13 cellular contexts compared by ENCODE assay signal in genomic region chr2:105641389-105641811, GRCh38.
A peak's percentile ranks its signal among the peaks of the same experiment; 100 is the strongest.
DNase-seq lines count a peak whose midpoint lies in the region; ATAC-seq and TF ChIP-seq lines count a peak whose summit lies in the region.
"Had no signal": no experiment of that assay in that cellular context is flagged by ENCODE, and none has a peak within 500 bp of the region (broad histone marks: within the 10 kb centered on the region; RNA-seq: fewer than 3 reads in every experiment).

No MANE protein-coding gene starts in this region.

- ATAC-seq in stimulated activated naive CD8-positive, alpha-beta T cell treated with anti-CD3 and anti-CD28 coated beads, Interleukin-15, amount 100 ng/mL, for 72 hours: no peak
- ATAC-seq in gastroesophageal sphincter: no peak
- ATAC-seq: activated CD4-positive, alpha-beta T cell treated with anti-CD3 and anti-CD28 coated beads for 36 hours had no signal

- peaks cover 7% of the 10 kb centered on the region for H3K4me1 Mint-ChIP-seq in stimulated activated naive CD8-positive, alpha-beta T cell treated with anti-CD3 and anti-CD28 coated beads, Interleukin-15, amount 100 ng/mL, for 72 hours
- H3K4me1 Mint-ChIP-seq: activated CD4-positive, alpha-beta T cell treated with anti-CD3 and anti-CD28 coated beads for 36 hours; activated naive CD4-positive, alpha-beta T cell treated with anti-CD3 and anti-CD28 coated beads, Interleukin-2, amount 10 ng/mL, durations not matched to agents 7 days and 5 days had no signal

- TF ChIP-seq POLR2A in gastroesophageal sphincter (IDR thresholded peaks at IDR 0.05): no peak

- TF ChIP-seq CTCF in gastroesophageal sphincter (IDR thresholded peaks at IDR 0.05): no peak

- no peak overlapping the region for H3K4me3 Mint-ChIP-seq in stimulated activated naive CD8-positive, alpha-beta T cell treated with anti-CD3 and anti-CD28 coated beads, Interleukin-15, amount 100 ng/mL, for 72 hours
- H3K4me3 Mint-ChIP-seq: activated CD4-positive, alpha-beta T cell treated with anti-CD3 and anti-CD28 coated beads for 36 hours; activated naive CD4-positive, alpha-beta T cell treated with anti-CD3 and anti-CD28 coated beads, Interleukin-2, amount 10 ng/mL, durations not matched to agents 7 days and 5 days had no signal

- no peaks in the 10 kb centered on the region for H3K36me3 ChIP-seq in gastroesophageal sphincter
- H3K36me3 ChIP-seq: BE2C, breast epithelium, HAP-1 had no signal

- WGBS in gastroesophageal sphincter (ENCODE audit: low coverage in 1 of 2), 2 donors: 52 to 67% methylated on average over 8 to 11 of the region's 12 CpGs

- no peaks in the 10 kb centered on the region for H3K9me3 Mint-ChIP-seq in stimulated activated naive CD8-positive, alpha-beta T cell treated with anti-CD3 and anti-CD28 coated beads, Interleukin-15, amount 100 ng/mL, for 72 hours
- H3K9me3 Mint-ChIP-seq: activated naive CD4-positive, alpha-beta T cell treated with anti-CD3 and anti-CD28 coated beads, Interleukin-2, amount 10 ng/mL, durations not matched to agents 7 days and 5 days had no signal

- H3K4me3 ChIP-seq in gastroesophageal sphincter: no peak overlapping the region
- H3K4me3 ChIP-seq: breast epithelium, HAP-1 had no signal

- H3K27ac Mint-ChIP-seq in stimulated activated naive CD8-positive, alpha-beta T cell treated with anti-CD3 and anti-CD28 coated beads, Interleukin-15, amount 100 ng/mL, for 72 hours: no peak overlapping the region
- H3K27ac Mint-ChIP-seq: activated CD4-positive, alpha-beta T cell treated with anti-CD3 and anti-CD28 coated beads for 36 hours; activated naive CD4-positive, alpha-beta T cell treated with anti-CD3 and anti-CD28 coated beads, Interleukin-2, amount 10 ng/mL, durations not matched to agents 7 days and 5 days had no signal

- H3K9me3 ChIP-seq in gastroesophageal sphincter: no peaks in the 10 kb centered on the region
- H3K9me3 ChIP-seq: BE2C, breast epithelium, HAP-1 had no signal

- no peaks in the 10 kb centered on the region for H3K4me1 ChIP-seq in gastroesophageal sphincter
- H3K4me1 ChIP-seq: BE2C, breast epithelium, HAP-1 had no signal

- DNase-seq in NCI-H446 (lab: John Stamatoyannopoulos, UW) (peak; percentile 40 to 77), amygdala (lab: John Stamatoyannopoulos, UW) (peak in 55 of 56 donors; percentile 25 to 91 (median 74)), globus pallidus (ENCODE audit: low spot score) (peak; percentile 92), putamen (ENCODE audit: low spot score) (peak; percentile 84), NCI-H1930 (lab: John Stamatoyannopoulos, UW) (no peak)
- DNase-seq in stimulated activated naive CD8-positive, alpha-beta T cell treated with anti-CD3 and anti-CD28 coated beads, Interleukin-15, amount 100 ng/mL, for 72 hours: no peak
- DNase-seq: activated CD4-positive, alpha-beta T cell treated with anti-CD3 and anti-CD28 coated beads for 36 hours; activated naive CD4-positive, alpha-beta T cell treated with anti-CD3 and anti-CD28 coated beads, Interleukin-2, amount 10 ng/mL, durations not matched to agents 7 days and 5 days; BE2C; stimulated activated CD4-positive, alpha-beta T cell treated with anti-CD3 and anti-CD28 coated beads, Interleukin-15, amount 100 ng/mL, for 24 hours had no signal

- H3K27ac ChIP-seq in gastroesophageal sphincter: no peak overlapping the region
- H3K27ac ChIP-seq: breast epithelium had no signal

- no peaks in the 10 kb centered on the region for H3K27me3 Mint-ChIP-seq in stimulated activated naive CD8-positive, alpha-beta T cell treated with anti-CD3 and anti-CD28 coated beads, Interleukin-15, amount 100 ng/mL, for 72 hours
- H3K27me3 Mint-ChIP-seq: activated CD4-positive, alpha-beta T cell treated with anti-CD3 and anti-CD28 coated beads for 36 hours had no signal

- TF ChIP-seq EP300 in gastroesophageal sphincter (IDR thresholded peaks at IDR 0.05): no peak

- H3K27me3 ChIP-seq in gastroesophageal sphincter: peaks cover 4% of the 10 kb centered on the region
- H3K27me3 ChIP-seq: BE2C, breast epithelium had no signal

Comparison
In these comparisons a context has a peak if more than half of its experiments do, and no peak if none do; other contexts are left out.
1. DNase-seq: peak in NCI-H446 (2 of 2), amygdala (55 of 56), globus pallidus (single experiment) and putamen (single experiment); none in NCI-H1930 (0 of 2) and stimulated activated naive CD8-positive, alpha-beta T cell treated with anti-CD3 and anti-CD28 coated beads, Interleukin-15, amount 100 ng/mL, for 72 hours (0 of 2).